In the genomic region with DNA sequence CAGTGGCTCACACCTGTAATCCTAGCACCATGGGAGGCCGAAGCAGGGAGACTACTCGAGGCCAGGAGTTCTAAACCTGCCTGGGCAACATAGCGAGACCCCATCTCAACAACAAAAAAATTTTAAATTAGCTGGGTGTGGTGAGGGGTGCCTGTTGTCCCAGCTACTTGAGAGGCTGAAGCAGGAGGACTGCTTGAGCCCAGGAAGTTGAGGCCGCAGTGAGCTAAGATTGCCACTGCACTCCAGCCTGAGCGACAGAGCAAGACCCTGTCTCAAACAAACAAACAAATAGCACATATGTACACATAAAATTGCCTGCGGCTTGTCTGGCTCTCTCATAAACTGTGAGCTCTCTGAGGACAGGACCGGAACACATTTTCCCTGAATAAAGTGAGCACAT, we compare ENCODE assay signal across 1 cellular context.
TF ChIP-seq lines count a peak whose summit lies in the region.

No MANE protein-coding gene starts in this region.

TF ChIP-seq in GM23338, 12 proteins besides CTCF, POLR2A, EP300 and RAD21 (continued from another document):
- TF ChIP-seq ZNF462 (CRISPR knock-in tag; IDR thresholded peaks at IDR 0.05) (no peak), JUNB (IDR thresholded peaks at IDR 0.05; ENCODE audit: unreplicated experiment) (no peak), EZH2 (IDR thresholded peaks at IDR 0.05; ENCODE audit: low read depth, unreplicated experiment) (no peak), NANOG (IDR thresholded peaks at IDR 0.05; ENCODE audit: borderline replicate concordance) (no peak), STAT1 (IDR thresholded peaks at IDR 0.05; ENCODE audit: unreplicated experiment) (no peak), ZNF331 (CRISPR knock-in tag; IDR thresholded peaks at IDR 0.05; ENCODE audit: low read depth) (no peak), POLR2AphosphoS5 (IDR thresholded peaks at IDR 0.05; ENCODE audit: low read depth) (no peak), EZH2phosphoT487 (IDR thresholded peaks at IDR 0.05; ENCODE audit: unreplicated experiment) (no peak), CREB1 (CRISPR knock-in tag; IDR thresholded peaks at IDR 0.05; ENCODE audit: low read depth) (no peak), ZNF114 (CRISPR knock-in tag; IDR thresholded peaks at IDR 0.05) (no peak)
- TF ChIP-seq, protein P1, sequence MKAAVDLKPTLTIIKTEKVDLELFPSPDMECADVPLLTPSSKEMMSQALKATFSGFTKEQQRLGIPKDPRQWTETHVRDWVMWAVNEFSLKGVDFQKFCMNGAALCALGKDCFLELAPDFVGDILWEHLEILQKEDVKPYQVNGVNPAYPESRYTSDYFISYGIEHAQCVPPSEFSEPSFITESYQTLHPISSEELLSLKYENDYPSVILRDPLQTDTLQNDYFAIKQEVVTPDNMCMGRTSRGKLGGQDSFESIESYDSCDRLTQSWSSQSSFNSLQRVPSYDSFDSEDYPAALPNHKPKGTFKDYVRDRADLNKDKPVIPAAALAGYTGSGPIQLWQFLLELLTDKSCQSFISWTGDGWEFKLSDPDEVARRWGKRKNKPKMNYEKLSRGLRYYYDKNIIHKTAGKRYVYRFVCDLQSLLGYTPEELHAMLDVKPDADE (IDR thresholded peaks at IDR 0.05), result no peak
TF ChIP-seq in GM23338: peak in this region for 0.
